ENCODE assay signal across 27 cellular contexts in the genomic region with DNA sequence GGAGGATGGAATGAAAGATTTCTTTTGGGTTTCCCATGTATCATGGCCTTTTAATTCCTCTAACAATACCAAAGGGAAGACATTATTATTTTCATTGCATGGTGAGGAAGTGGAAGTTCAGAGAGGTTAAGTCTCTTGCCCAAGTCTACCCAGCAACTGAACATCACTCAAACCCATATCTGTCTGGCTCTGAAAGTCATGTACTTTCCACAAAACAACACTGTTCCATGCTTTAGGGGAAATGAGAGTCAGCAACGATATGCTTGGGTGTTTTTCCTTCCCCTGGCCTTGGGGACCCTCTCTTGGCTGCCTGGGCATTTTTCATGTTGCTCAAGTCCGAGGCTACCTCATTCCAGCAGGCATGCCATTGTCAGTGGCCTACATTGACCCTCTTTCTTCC.
"Had no signal": no experiment of that assay in that cellular context is flagged by ENCODE, and none has a peak within 500 bp of the region (broad histone marks: within the 10 kb centered on the region; RNA-seq: fewer than 3 reads in every experiment).

No MANE protein-coding gene starts in this region.

- H3K27me3 ChIP-seq: esophagus muscularis mucosa, foreskin keratinocyte, gastroesophageal sphincter, hepatocyte, left lung, right atrium auricular region, suprapubic skin, transverse colon, upper lobe of right lung, vagina had no signal

- H3K36me3 ChIP-seq: esophagus muscularis mucosa, gastroesophageal sphincter, heart left ventricle, left lung, prostate gland, right atrium auricular region, suprapubic skin, transverse colon, upper lobe of right lung, vagina had no signal

- H3K79me2 ChIP-seq: hepatocyte had no signal

- FAIRE-seq: endothelial cell of umbilical vein had no signal

- ATAC-seq: foreskin keratinocyte; gastroesophageal sphincter; heart left ventricle; left cardiac atrium; left lung; naive thymus-derived CD8-positive, alpha-beta T cell; sciatic nerve; stimulated activated naive CD8-positive, alpha-beta T cell treated with anti-CD3 and anti-CD28 coated beads, Interleukin-15, Interleukin-2, amounts not matched to agents 100 U/mL and 50 U/mL, for 24 hours; upper lobe of right lung had no signal

- H3K27ac Mint-ChIP-seq: naive thymus-derived CD8-positive, alpha-beta T cell; nephron progenitor cell had no signal

- DNase-seq: dermis blood vessel endothelial cell; effector memory CD4-positive, alpha-beta T cell; foreskin keratinocyte; heart left ventricle; left cardiac atrium; left lung; naive thymus-derived CD8-positive, alpha-beta T cell; nephron progenitor cell; nucleus accumbens; stimulated activated CD4-positive, alpha-beta T cell treated with anti-CD3 and anti-CD28 coated beads, Interleukin-12 subunit alpha, Interleukin-12 subunit beta, amount 100 ng/mL, for 4 hours; stimulated activated CD4-positive, alpha-beta T cell treated with anti-CD3 and anti-CD28 coated beads, Interleukin-1b, Interleukin-23, amount 100 ng/mL, for 48 hours; stimulated activated CD4-positive, alpha-beta T cell treated with anti-CD3 and anti-CD28 coated beads, Interleukin-4, amount 100 ng/mL, for 1 hour; stimulated activated CD8-positive, alpha-beta memory T cell treated with anti-CD3 and anti-CD28 coated beads, Interleukin-4, amount 100 ng/mL, for 48 hours; stimulated activated naive CD8-positive, alpha-beta T cell treated with anti-CD3 and anti-CD28 coated beads, Interleukin-15, Interleukin-2, amounts not matched to agents 100 U/mL and 50 U/mL, for 24 hours; transverse colon; upper lobe of right lung had no signal

- H3K27ac ChIP-seq: coronary artery, esophagus muscularis mucosa, foreskin keratinocyte, gastroesophageal sphincter, heart left ventricle, hepatocyte, left lung, prostate gland, right atrium auricular region, suprapubic skin, transverse colon, upper lobe of right lung, vagina had no signal

- H2AFZ ChIP-seq: hepatocyte had no signal

- H3K4me3 Mint-ChIP-seq: naive thymus-derived CD8-positive, alpha-beta T cell; nephron progenitor cell had no signal

- H3K9me3 ChIP-seq: gastroesophageal sphincter, left lung, prostate gland, right atrium auricular region, suprapubic skin, transverse colon, upper lobe of right lung, vagina had no signal

- H3K4me1 ChIP-seq: prostate gland had no signal

- H3K9me3 Mint-ChIP-seq: naive thymus-derived CD8-positive, alpha-beta T cell had no signal

- H3K4me3 ChIP-seq: coronary artery, esophagus muscularis mucosa, gastroesophageal sphincter, heart left ventricle, hepatocyte, left lung, prostate gland, right atrium auricular region, smooth muscle cell, suprapubic skin, transverse colon, upper lobe of right lung, vagina had no signal

- H3K4me2 ChIP-seq: hepatocyte, smooth muscle cell had no signal
